In genomic region chr12:98397323-98398105, GRCh38 we compare ENCODE assay signal across 8 cellular contexts.
DNase-seq lines count a peak whose midpoint lies in the region; ATAC-seq, FAIRE-seq and TF ChIP-seq lines count a peak whose summit lies in the region.

No MANE protein-coding gene starts in this region.

- in situ Hi-C loops in HepG2 (cut with HindIII; ENCODE audit: extremely low pct_ligation_motif_present, low pct_unique_long_range_greater_than_20kb), result loop anchor here (25.0 kb wide), 2 partner anchors 1260 to 1410 kb away; no protein-coding TSS in a partner anchor

- TF ChIP-seq EP300 in HepG2 (IDR thresholded peaks at IDR 0.05; ENCODE audit: low read depth in 2 of 2, low read length in 2 of 2) (no peak), HepG2 (CRISPR knock-in tag; IDR thresholded peaks at IDR 0.05; ENCODE audit: borderline replicate concordance) (no peak)

- no peaks in the 10 kb centered on the region for H4K20me1 ChIP-seq in HepG2 (ENCODE audit: insufficient read depth, low read length)

- H2AFZ ChIP-seq in HepG2 (ENCODE audit: low read length), result no peak overlapping the region

- no peak overlapping the region for H3K27ac ChIP-seq in HepG2 (ENCODE audit: extremely low read length, insufficient read depth, low read length)

- H3K4me1 ChIP-seq in BE2C (peaks cover 12% of the 10 kb centered on the region), HepG2 (ENCODE audit: insufficient read depth, low read length) (peaks cover 31% of the 10 kb centered on the region)

- TF ChIP-seq POLR2A in HepG2 (IDR thresholded peaks at IDR 0.05; ENCODE audit: insufficient read depth in 1 of 2, low read depth in 2 of 2, low read length in 2 of 2), result no peak

- H3K9me3 ChIP-seq in BE2C (no peaks in the 10 kb centered on the region), HepG2 (ENCODE audit: low read length) (no peaks in the 10 kb centered on the region)

- H3K9ac ChIP-seq in HepG2 (ENCODE audit: insufficient read depth, low read depth, low read length), result peak overlapping the region; percentile 32

- peak; percentile 75 for FAIRE-seq in HepG2 (lab: Jason Lieb, UNC)

- H3K36me3 ChIP-seq in BE2C, result no peaks in the 10 kb centered on the region
- H3K36me3 ChIP-seq in HepG2 (replicated peaks in 1 of 2; ENCODE audit: control insufficient read depth in 1 of 2, insufficient read depth in 2 of 2, low read length in 2 of 2), result no peaks in the 10 kb centered on the region

- 19% methylated on average over 33 of the region's 33 CpGs for WGBS in HepG2 (ENCODE audit: low lambda C conversion rate)

- TF ChIP-seq RAD21 in HepG2 (CRISPR knock-in tag; IDR thresholded peaks at IDR 0.05), result peak; percentile 78

- H3K27me3 ChIP-seq in BE2C (no peaks in the 10 kb centered on the region), HepG2 (ENCODE audit: control insufficient read depth in 1 of 2, insufficient read depth in 2 of 2, low read length in 2 of 2) (no peaks in the 10 kb centered on the region)

- POLR2A ChIA-PET in HepG2 (lab: Yijun Ruan, JAX), result no interaction called here

- CTCF ChIA-PET in HepG2 (lab: Yijun Ruan, JAX; ENCODE audit: low intra/inter-chr PET ratio, low total read pairs), result interaction anchor here (1.2 kb wide), 1 partner anchor 1410 kb away, joined by 4 read pairs; no protein-coding TSS in a partner anchor

- DNase-seq in BE2C, result peak; percentile 78
- peak; percentile 56 for DNase-seq in GM19238 (ENCODE audit: insufficient read length, low spot score)
- DNase-seq in NCI-H345 treated with DMSO at 0.1 percent for 48 hours (lab: John Stamatoyannopoulos, UW; ENCODE audit: unreplicated experiment), result peak; percentile 79
- DNase-seq in activated CD4-positive, alpha-beta T cell treated with anti-CD3 and anti-CD28 coated beads for 48 hours, result peak; percentile 88
- peak; percentile 85 for DNase-seq in dedifferentiated amniotic fluid mesenchymal stem cell (ENCODE audit: extremely low spot score)
- DNase-seq in HepG2 (ENCODE audit: low spot score), result peak; percentile 68
- DNase-seq in stimulated activated CD4-positive, alpha-beta T cell treated with anti-CD3 and anti-CD28 coated beads, Interleukin-4, amount 100 ng/mL, for 1 hour, result peak; percentile 80

- H3K79me2 ChIP-seq in HepG2 (ENCODE audit: insufficient read depth, low read length), result no peaks in the 10 kb centered on the region

- TF ChIP-seq CTCF in BE2C (IDR thresholded peaks at IDR 0.05; ENCODE audit: low read depth, low read length) (peak; percentile 92), HepG2 (CRISPR knock-in tag; IDR thresholded peaks at IDR 0.05) (peak; percentile 93)

- ATAC-seq in HG03378 (IDR thresholded peaks at IDR 0.05; ENCODE audit: unreplicated experiment) (peak; percentile 77), HepG2 (peak; percentile 94)

- intact Hi-C loops in HepG2 (cut with micrococcal nuclease; ENCODE audit: unreplicated experiment), result loop anchor here (1.0 to 2.0 kb wide), 3 partner anchors 25 to 1819 kb away; no protein-coding TSS in a partner anchor

- peak overlapping the region; percentile 56 for H3K4me3 ChIP-seq in BE2C (ENCODE audit: low read depth, low read length)
- H3K4me3 ChIP-seq in HepG2 (replicated peaks in 1 of 3; ENCODE audit: insufficient read depth in 1 of 3, low read depth in 2 of 3, low read length in 3 of 3), result peak overlapping the region; percentile 50 to 60 (median 54)

- no TSS peak for BruUV-seq in HepG2 (replicated peaks; lab: Mats Ljungman, UMichigan)

- H3K4me2 ChIP-seq in HepG2 (ENCODE audit: low read depth, low read length), result peak overlapping the region; percentile 87

TF ChIP-seq in HepG2, 621 proteins besides CTCF, POLR2A, EP300 and RAD21 (continues in another document):
- TF ChIP-seq SMAD3 (CRISPR knock-in tag; IDR thresholded peaks at IDR 0.05) (peak; percentile 52; the same call in 1 of the 2 replicates), ZNF205 (CRISPR knock-in tag; IDR thresholded peaks at IDR 0.05) (peak; percentile 37; the same call in 1 of the 2 replicates), MLXIP (CRISPR knock-in tag; IDR thresholded peaks at IDR 0.05; ENCODE audit: borderline replicate concordance) (no peak), ESRRA (CRISPR knock-in tag; IDR thresholded peaks at IDR 0.05; ENCODE audit: low read depth) (no peak), ZNF709 (CRISPR knock-in tag; IDR thresholded peaks at IDR 0.05) (no peak), SPEN (CRISPR knock-in tag; IDR thresholded peaks at IDR 0.05; ENCODE audit: low read depth) (0 out of 2 replicates have a peak, but pooled peaks have one; percentile 13), GABPA (IDR thresholded peaks at IDR 0.05; ENCODE audit: low read depth, low read length) (no peak), GABPA (CRISPR knock-in tag; IDR thresholded peaks at IDR 0.05; ENCODE audit: low read depth) (peak; percentile 12; the same call in 1 of the 2 replicates), ZBTB38 (CRISPR knock-in tag; IDR thresholded peaks at IDR 0.05) (0 out of 2 replicates have a peak, but pooled peaks have one; percentile 17), ZSCAN9 (CRISPR knock-in tag; IDR thresholded peaks at IDR 0.05; ENCODE audit: borderline replicate concordance) (no peak), TBL1XR1 (IDR thresholded peaks at IDR 0.05; ENCODE audit: borderline replicate concordance, low read length, partially characterized antibody) (no peak), GZF1 (CRISPR knock-in tag; IDR thresholded peaks at IDR 0.05) (no peak), ARNTL (CRISPR knock-in tag; IDR thresholded peaks at IDR 0.05) (no peak), ZNF850 (CRISPR knock-in tag; conservative IDR thresholded peaks at IDR 0.05) (no peak), AGO1 (IDR thresholded peaks at IDR 0.05; ENCODE audit: low read depth, low read length, poor library complexity, severe bottlenecking) (no peak), GATAD2A (CRISPR knock-in tag; IDR thresholded peaks at IDR 0.05) (0 out of 2 replicates have a peak, but pooled peaks have one; percentile 29), ZNF20 (CRISPR knock-in tag; IDR thresholded peaks at IDR 0.05) (no peak), FOSL2 (CRISPR knock-in tag; IDR thresholded peaks at IDR 0.05) (peak; percentile 31), ZNF891 (CRISPR knock-in tag; IDR thresholded peaks at IDR 0.05) (no peak), ERF (CRISPR knock-in tag; IDR thresholded peaks at IDR 0.05) (0 out of 2 replicates have a peak, but pooled peaks have one; percentile 63), SRSF9 (IDR thresholded peaks at IDR 0.05; ENCODE audit: borderline replicate concordance, insufficient read depth, low read depth, low read length, poor library complexity, severe bottlenecking) (no peak), ZBTB1 (CRISPR knock-in tag; IDR thresholded peaks at IDR 0.05; ENCODE audit: borderline replicate concordance) (no peak), USF2 (IDR thresholded peaks at IDR 0.05; ENCODE audit: low read depth, low read length) (no peak), USF2 (CRISPR knock-in tag; IDR thresholded peaks at IDR 0.05; ENCODE audit: borderline replicate concordance) (no peak), POGZ (CRISPR knock-in tag; IDR thresholded peaks at IDR 0.05) (no peak), ZNF326 (CRISPR knock-in tag; IDR thresholded peaks at IDR 0.05; ENCODE audit: borderline replicate concordance) (no peak), NFIB (CRISPR knock-in tag; IDR thresholded peaks at IDR 0.05; ENCODE audit: borderline replicate concordance) (no peak), ZMYM3 (CRISPR knock-in tag; IDR thresholded peaks at IDR 0.05) (no peak)
